ENCODE assay signal across 11 cellular contexts in the genomic region with DNA sequence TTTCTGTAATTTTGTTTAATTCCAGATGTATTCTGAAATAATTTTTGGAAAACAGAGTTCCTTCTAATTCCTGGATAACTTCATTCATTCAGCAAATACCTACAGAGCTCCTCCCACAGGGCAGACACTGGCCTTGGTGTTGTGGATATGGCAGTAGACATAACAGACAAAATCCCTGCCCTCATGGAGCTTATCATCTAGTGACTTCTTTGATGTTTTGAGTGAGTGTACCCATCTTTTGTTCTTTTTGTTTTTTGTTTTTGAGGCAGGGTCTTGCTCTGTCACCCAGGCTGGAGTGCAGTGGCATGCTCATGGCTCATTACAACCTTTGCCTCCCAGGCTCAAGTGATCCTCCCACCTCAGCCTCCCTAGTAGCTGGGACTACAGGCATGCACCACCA.
"Had no signal": no experiment of that assay in that cellular context is flagged by ENCODE, and none has a peak within 500 bp of the region (broad histone marks: within the 10 kb centered on the region; RNA-seq: fewer than 3 reads in every experiment).

No MANE protein-coding gene starts in this region.

- H3K9me3 ChIP-seq: HAP-1 had no signal

- ATAC-seq: GM23338, HCT116 had no signal

- DNase-seq: GM23248, GOT3, H7, H9, HCEC 1CT, HFFc6 had no signal

- H3K27ac ChIP-seq: GM23248 had no signal

- H2AFZ ChIP-seq: GM23248, GM23338 had no signal

- H3K4me2 ChIP-seq: GM23338 had no signal

- H3K4me3 ChIP-seq: GM23248, GM23338, HAP-1 had no signal

- FAIRE-seq: H1, H54 had no signal

- H3K9ac ChIP-seq: GM23248 had no signal
